1 cellular context compared by ENCODE assay signal in the genomic region with DNA sequence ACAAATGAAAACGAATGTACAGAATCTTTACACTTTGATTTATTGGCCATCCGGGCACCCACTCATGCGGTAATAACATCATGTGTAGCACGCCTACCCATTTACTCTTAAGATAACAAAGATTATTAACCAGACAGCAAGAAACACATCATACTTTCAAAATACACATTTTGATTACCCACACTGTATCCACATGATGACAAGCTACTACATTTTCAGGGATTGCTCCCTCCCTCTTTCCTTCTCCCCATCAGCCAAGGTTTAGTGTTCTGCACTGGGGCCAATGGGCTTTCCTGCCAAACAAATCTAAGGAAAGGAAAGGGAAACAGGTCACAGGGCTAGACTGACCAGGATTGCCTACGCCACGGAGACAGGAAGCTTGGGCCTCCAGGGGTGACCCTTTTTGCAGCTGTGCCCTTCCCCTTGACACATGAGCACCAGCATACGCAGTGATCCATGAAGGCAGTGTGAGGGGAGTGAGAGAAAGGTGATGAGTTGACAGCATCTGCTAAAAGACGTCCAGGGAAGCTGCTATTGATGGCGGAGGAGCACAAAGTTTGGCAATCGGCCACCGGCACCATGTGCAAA.
TF ChIP-seq lines count a peak whose summit lies in the region.

No MANE protein-coding gene starts in this region.

TF ChIP-seq in GM23338, 12 proteins besides CTCF, POLR2A, EP300 and RAD21 (continued from another document):
- TF ChIP-seq ETS1 (IDR thresholded peaks at IDR 0.05) (no peak), STAT1 (IDR thresholded peaks at IDR 0.05; ENCODE audit: unreplicated experiment) (no peak), EZH2phosphoT487 (IDR thresholded peaks at IDR 0.05; ENCODE audit: unreplicated experiment) (no peak), ZNF462 (CRISPR knock-in tag; IDR thresholded peaks at IDR 0.05) (no peak)
